ENCODE assay signal across 6 cellular contexts in genomic region chr1:155433128-155433695, GRCh38.
DNase-seq lines count a peak whose midpoint lies in the region; ATAC-seq and TF ChIP-seq lines count a peak whose summit lies in the region.
"Not testable (repeated sequence)": the region's sequence is repeated elsewhere in the genome, so short reads cannot be mapped to it uniquely, and the experiment has no call there.

No MANE protein-coding gene starts in this region.

- 90% methylated on average over 20 of the region's 20 CpGs for WGBS in aorta, 2 donors

- H3K27me3 ChIP-seq in H7 (ENCODE audit: control insufficient read depth, insufficient read depth, low read length); aorta (ENCODE audit: control insufficient read depth in 1 of 2, insufficient read depth in 2 of 2, low read length in 1 of 2): not testable (repeated sequence)

- not testable (repeated sequence) for TF ChIP-seq CTCF in WTC11 (IDR thresholded peaks at IDR 0.05); nephron progenitor cell (IDR thresholded peaks at IDR 0.05)

- CTCF ChIA-PET in WTC11 (lab: Charles Lee) = interaction anchor here (1.0 to 1.3 kb wide), 2 partner anchors 71 to 183 kb away, joined by 4 read pairs; no protein-coding TSS in a partner anchor

- H3K4me1 ChIP-seq in aorta (ENCODE audit: control insufficient read depth in 1 of 2, insufficient read depth in 2 of 2, low read length in 2 of 2) = not testable (repeated sequence)

- not testable (repeated sequence) for H3K9me3 ChIP-seq in aorta (ENCODE audit: control insufficient read depth, low read length)

- DNase-seq in ELF-1 (ENCODE audit: low read depth, low spot score) (peak; percentile 8), H7 (peak; percentile 23), cerebellar cortex (ENCODE audit: low spot score) (peak; percentile 13)
- DNase-seq in WTC11 (ENCODE audit: low spot score); nephron progenitor cell; aorta: not testable (repeated sequence)

- not testable (repeated sequence) for H3K27me3 Mint-ChIP-seq in WTC11 (ENCODE audit: low read depth); nephron progenitor cell (ENCODE audit: low read depth, poor library complexity)

- not testable (repeated sequence) for H3K4me3 Mint-ChIP-seq in WTC11, nephron progenitor cell

- H3K36me3 ChIP-seq in H7 (replicated peaks; ENCODE audit: control insufficient read depth, insufficient read depth, low read length); aorta (ENCODE audit: control insufficient read depth in 1 of 2, insufficient read depth in 2 of 2, low read length in 1 of 2): not testable (repeated sequence)

- H3K27ac ChIP-seq in aorta (ENCODE audit: low read depth in 1 of 2, low read length in 2 of 2) = not testable (repeated sequence)

- POLR2A ChIA-PET in WTC11 (lab: Charles Lee) = interaction anchor here (1.1 kb wide), 1 partner anchor 15 kb away, joined by 3 read pairs; no protein-coding TSS in a partner anchor

- H3K36me3 Mint-ChIP-seq in WTC11 = peaks cover 50% of the 10 kb centered on the region
- peaks cover 86% of the 10 kb centered on the region for H3K36me3 Mint-ChIP-seq in nephron progenitor cell (ENCODE audit: low read depth)

- H3K4me3 ChIP-seq in H7 (ENCODE audit: insufficient read depth, low read depth, low read length); aorta (ENCODE audit: low read length in 2 of 2): not testable (repeated sequence)

- H3K27ac Mint-ChIP-seq in WTC11 (peak overlapping the region; percentile 70; the same call in 1 of the 2 replicates), nephron progenitor cell (peak overlapping the region; percentile 48)

- ATAC-seq in WTC11 = not testable (repeated sequence)
- ATAC-seq in aorta (ENCODE audit: low FRiP score) = peak; percentile 36

- peaks cover 22% of the 10 kb centered on the region for H3K9me3 Mint-ChIP-seq in WTC11
- peaks cover 23% of the 10 kb centered on the region for H3K9me3 Mint-ChIP-seq in nephron progenitor cell

- not testable (repeated sequence) for H3K4me1 Mint-ChIP-seq in WTC11, nephron progenitor cell

- intact Hi-C loops in aorta (cut with DNase I) = not testable (repeated sequence)
